2 cellular contexts compared by ENCODE assay signal in genomic region chr9:129109952-129110739, GRCh38.
TF ChIP-seq lines count a peak whose summit lies in the region.

No MANE protein-coding gene starts in this region.

TF ChIP-seq in HCT116, 20 proteins besides CTCF, POLR2A, EP300 and RAD21:
- TF ChIP-seq EGR1 (IDR thresholded peaks at IDR 0.05; ENCODE audit: low read depth) (no peak), ZFX (IDR thresholded peaks at IDR 0.05) (peak; percentile 70; the same call in 1 of the 2 replicates), EZH2 (IDR thresholded peaks at IDR 0.05) (no peak)

TF ChIP-seq in H1, 55 proteins besides CTCF, POLR2A, EP300 and RAD21:
- TF ChIP-seq, protein P1, sequence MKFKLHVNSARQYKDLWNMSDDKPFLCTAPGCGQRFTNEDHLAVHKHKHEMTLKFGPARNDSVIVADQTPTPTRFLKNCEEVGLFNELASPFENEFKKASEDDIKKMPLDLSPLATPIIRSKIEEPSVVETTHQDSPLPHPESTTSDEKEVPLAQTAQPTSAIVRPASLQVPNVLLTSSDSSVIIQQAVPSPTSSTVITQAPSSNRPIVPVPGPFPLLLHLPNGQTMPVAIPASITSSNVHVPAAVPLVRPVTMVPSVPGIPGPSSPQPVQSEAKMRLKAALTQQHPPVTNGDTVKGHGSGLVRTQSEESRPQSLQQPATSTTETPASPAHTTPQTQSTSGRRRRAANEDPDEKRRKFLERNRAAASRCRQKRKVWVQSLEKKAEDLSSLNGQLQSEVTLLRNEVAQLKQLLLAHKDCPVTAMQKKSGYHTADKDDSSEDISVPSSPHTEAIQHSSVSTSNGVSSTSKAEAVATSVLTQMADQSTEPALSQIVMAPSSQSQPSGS (IDR thresholded peaks at IDR 0.05; ENCODE audit: low read length), result no peak
- no peak for TF ChIP-seq BCL11A (IDR thresholded peaks at IDR 0.05; ENCODE audit: low read depth in 2 of 2, low read length in 2 of 2)
- no peak for TF ChIP-seq TAF7 (optimal IDR thresholded peaks at IDR 0.05; ENCODE audit: borderline replicate concordance, low read depth, low read length)
- peak; percentile 36 for TF ChIP-seq ASH2L (IDR thresholded peaks at IDR 0.05; ENCODE audit: low read length)
- TF ChIP-seq KDM4A (IDR thresholded peaks at IDR 0.05; ENCODE audit: low read depth, low read length, severe bottlenecking), result peak; percentile 91
- peak in 1 of 2 experiments; percentile 45; a peak in 1 of 4 replicates for TF ChIP-seq HDAC2 (IDR thresholded peaks at IDR 0.05; ENCODE audit: borderline replicate concordance in 1 of 2, low read depth in 2 of 2, low read length in 2 of 2)
- TF ChIP-seq EZH2 (IDR thresholded peaks at IDR 0.05; ENCODE audit: low read depth, low read length, severe bottlenecking), result peak; percentile 34
- 0 out of 2 replicates have a peak, but pooled peaks have one; percentile 23 for TF ChIP-seq PHF8 (conservative IDR thresholded peaks at IDR 0.05; ENCODE audit: low read depth, low read length)
TF ChIP-seq in H1: peak in this region for 5.
